In the genomic region with DNA sequence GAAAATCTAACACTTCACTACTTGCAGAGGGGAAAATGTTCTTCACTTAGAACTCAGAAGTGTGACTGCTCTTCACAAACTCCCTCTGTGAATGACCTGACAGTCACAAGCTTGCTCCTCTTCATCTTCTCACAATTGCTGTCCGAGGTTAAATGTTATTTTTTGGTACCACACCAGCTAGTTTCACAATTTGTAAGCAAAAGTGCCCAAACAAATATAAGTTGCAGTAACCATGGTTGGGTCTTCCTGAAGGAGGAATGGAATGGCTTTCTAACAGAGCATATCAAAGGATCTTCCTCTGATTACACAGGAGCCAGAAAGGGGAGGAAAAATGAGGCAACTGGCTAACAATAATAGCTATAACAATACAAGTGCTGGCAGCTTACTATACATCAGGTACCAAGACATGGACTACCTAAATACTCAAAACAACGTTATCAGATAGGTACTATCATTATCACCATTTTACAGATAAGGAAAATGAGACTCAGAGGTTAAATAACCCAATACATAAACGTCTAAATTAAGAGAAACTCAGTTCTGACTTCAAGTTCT, we compare ENCODE assay signal across 1 cellular context.
TF ChIP-seq lines count a peak whose summit lies in the region.

No MANE protein-coding gene starts in this region.

TF ChIP-seq in GM23338, 12 proteins besides CTCF, POLR2A, EP300 and RAD21:
- TF ChIP-seq, protein P1, sequence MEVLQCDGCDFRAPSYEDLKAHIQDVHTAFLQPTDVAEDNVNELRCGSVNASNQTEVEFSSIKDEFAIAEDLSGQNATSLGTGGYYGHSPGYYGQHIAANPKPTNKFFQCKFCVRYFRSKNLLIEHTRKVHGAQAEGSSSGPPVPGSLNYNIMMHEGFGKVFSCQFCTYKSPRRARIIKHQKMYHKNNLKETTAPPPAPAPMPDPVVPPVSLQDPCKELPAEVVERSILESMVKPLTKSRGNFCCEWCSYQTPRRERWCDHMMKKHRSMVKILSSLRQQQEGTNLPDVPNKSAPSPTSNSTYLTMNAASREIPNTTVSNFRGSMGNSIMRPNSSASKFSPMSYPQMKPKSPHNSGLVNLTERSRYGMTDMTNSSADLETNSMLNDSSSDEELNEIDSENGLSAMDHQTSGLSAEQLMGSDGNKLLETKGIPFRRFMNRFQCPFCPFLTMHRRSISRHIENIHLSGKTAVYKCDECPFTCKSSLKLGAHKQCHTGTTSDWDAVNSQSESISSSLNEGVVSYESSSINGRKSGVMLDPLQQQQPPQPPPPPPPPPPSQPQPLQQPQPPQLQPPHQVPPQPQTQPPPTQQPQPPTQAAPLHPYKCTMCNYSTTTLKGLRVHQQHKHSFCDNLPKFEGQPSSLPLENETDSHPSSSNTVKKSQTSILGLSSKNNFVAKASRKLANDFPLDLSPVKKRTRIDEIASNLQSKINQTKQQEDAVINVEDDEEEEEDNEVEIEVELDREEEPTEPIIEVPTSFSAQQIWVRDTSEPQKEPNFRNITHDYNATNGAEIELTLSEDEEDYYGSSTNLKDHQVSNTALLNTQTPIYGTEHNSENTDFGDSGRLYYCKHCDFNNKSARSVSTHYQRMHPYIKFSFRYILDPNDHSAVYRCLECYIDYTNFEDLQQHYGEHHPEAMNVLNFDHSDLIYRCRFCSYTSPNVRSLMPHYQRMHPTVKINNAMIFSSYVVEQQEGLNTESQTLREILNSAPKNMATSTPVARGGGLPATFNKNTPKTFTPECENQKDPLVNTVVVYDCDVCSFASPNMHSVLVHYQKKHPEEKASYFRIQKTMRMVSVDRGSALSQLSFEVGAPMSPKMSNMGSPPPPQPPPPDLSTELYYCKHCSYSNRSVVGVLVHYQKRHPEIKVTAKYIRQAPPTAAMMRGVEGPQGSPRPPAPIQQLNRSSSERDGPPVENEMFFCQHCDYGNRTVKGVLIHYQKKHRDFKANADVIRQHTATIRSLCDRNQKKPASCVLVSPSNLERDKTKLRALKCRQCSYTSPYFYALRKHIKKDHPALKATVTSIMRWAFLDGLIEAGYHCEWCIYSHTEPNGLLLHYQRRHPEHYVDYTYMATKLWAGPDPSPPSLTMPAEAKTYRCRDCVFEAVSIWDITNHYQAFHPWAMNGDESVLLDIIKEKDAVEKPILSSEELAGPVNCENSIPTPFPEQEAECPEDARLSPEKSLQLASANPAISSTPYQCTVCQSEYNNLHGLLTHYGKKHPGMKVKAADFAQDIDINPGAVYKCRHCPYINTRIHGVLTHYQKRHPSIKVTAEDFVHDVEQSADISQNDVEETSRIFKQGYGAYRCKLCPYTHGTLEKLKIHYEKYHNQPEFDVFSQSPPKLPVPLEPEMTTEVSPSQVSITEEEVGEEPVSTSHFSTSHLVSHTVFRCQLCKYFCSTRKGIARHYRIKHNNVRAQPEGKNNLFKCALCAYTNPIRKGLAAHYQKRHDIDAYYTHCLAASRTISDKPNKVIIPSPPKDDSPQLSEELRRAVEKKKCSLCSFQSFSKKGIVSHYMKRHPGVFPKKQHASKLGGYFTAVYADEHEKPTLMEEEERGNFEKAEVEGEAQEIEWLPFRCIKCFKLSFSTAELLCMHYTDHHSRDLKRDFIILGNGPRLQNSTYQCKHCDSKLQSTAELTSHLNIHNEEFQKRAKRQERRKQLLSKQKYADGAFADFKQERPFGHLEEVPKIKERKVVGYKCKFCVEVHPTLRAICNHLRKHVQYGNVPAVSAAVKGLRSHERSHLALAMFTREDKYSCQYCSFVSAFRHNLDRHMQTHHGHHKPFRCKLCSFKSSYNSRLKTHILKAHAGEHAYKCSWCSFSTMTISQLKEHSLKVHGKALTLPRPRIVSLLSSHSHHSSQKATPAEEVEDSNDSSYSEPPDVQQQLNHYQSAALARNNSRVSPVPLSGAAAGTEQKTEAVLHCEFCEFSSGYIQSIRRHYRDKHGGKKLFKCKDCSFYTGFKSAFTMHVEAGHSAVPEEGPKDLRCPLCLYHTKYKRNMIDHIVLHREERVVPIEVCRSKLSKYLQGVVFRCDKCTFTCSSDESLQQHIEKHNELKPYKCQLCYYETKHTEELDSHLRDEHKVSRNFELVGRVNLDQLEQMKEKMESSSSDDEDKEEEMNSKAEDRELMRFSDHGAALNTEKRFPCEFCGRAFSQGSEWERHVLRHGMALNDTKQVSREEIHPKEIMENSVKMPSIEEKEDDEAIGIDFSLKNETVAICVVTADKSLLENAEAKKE (CRISPR knock-in tag; IDR thresholded peaks at IDR 0.05): no peak
- TF ChIP-seq ZNF114 (CRISPR knock-in tag; IDR thresholded peaks at IDR 0.05): no peak
